8 cellular contexts compared by ENCODE assay signal in genomic region chr4:98657531-98658286, GRCh38. TPM values are rescaled to one million over a fixed set of nuclear protein-coding genes. Genes with fewer than 3 reads are reported as not detected.
DNase-seq lines count a peak whose midpoint lies in the region; ATAC-seq and TF ChIP-seq lines count a peak whose summit lies in the region.

No MANE protein-coding gene starts in this region.

- peak overlapping the region; percentile 59 to 96 (median 84) for H3K27ac Mint-ChIP-seq in CD4-positive, alpha-beta memory T cell
- peak overlapping the region; percentile 83 for H3K27ac Mint-ChIP-seq in T-helper 2 cell treated with Interferon-gamma antibody and Interleukin-4, amounts not matched to agents 5 μg/mL and 100 μg/mL, for 36 hours

- DNase-seq in CD4-positive, alpha-beta memory T cell, result peak; percentile 26 to 52 (median 30)
- DNase-seq in T-helper 2 cell treated with Interferon-gamma antibody and Interleukin-4, amounts not matched to agents 5 μg/mL and 100 μg/mL, for 36 hours (ENCODE audit: low spot score), result peak; percentile 58
- DNase-seq in cardiac fibroblast (ENCODE audit: low read depth in 2 of 2) (peak; percentile 73 to 75), iris pigment epithelial cell (ENCODE audit: low read depth) (peak; percentile 70), smooth muscle cell (lab: John Stamatoyannopoulos, UW; ENCODE audit: unreplicated experiment) (peak; percentile 26)

- H3K9ac ChIP-seq in KMS-11 (peak overlapping the region; percentile 48; the same call in 1 of the 2 replicates), smooth muscle cell (ENCODE audit: low read depth) (peak overlapping the region; percentile 33)

- peaks cover 82% of the 10 kb centered on the region for H3K4me1 ChIP-seq in CD4-positive, alpha-beta memory T cell (ENCODE audit: insufficient read depth, low read length)
- H3K4me1 ChIP-seq in KMS-11 (ENCODE audit: low read depth, poor library complexity, severe bottlenecking) (peaks cover 57% of the 10 kb centered on the region), smooth muscle cell (ENCODE audit: low read depth) (peaks cover 37% of the 10 kb centered on the region)

- no peaks in the 10 kb centered on the region for H3K9me3 Mint-ChIP-seq in CD4-positive, alpha-beta memory T cell
- H3K9me3 Mint-ChIP-seq in T-helper 2 cell treated with Interferon-gamma antibody and Interleukin-4, amounts not matched to agents 5 μg/mL and 100 μg/mL, for 36 hours, result no peaks in the 10 kb centered on the region

- H2AFZ ChIP-seq in KMS-11 (ENCODE audit: low read depth) (peak overlapping the region; percentile 85), smooth muscle cell (ENCODE audit: low read depth) (peak overlapping the region; percentile 63)

- TF ChIP-seq CTCF in KMS-11 (conservative IDR thresholded peaks at IDR 0.05; ENCODE audit: low read depth, low read length) (no peak), cardiac fibroblast (IDR thresholded peaks at IDR 0.05; ENCODE audit: low read depth, low read length) (no peak), smooth muscle cell (IDR thresholded peaks at IDR 0.05; ENCODE audit: borderline replicate concordance, insufficient read depth, poor library complexity, severe bottlenecking) (no peak)

- peaks cover 14% of the 10 kb centered on the region for H3F3A ChIP-seq in smooth muscle cell (ENCODE audit: low read depth)

- POLR2A ChIA-PET in CD4-positive, alpha-beta memory T cell (lab: Charles Lee; ENCODE audit: partially characterized antibody), result interaction anchor here (0.7 to 3.7 kb wide), 18 partner anchors 11 to 397 kb away, joined by 3 to 27 read pairs (median 6); partner anchors contain the start of genes EIF4E, METAP1 and RAP1GDS1

- H3K27me3 Mint-ChIP-seq in CD4-positive, alpha-beta memory T cell, result no peaks in the 10 kb centered on the region
- H3K27me3 Mint-ChIP-seq in T-helper 2 cell treated with Interferon-gamma antibody and Interleukin-4, amounts not matched to agents 5 μg/mL and 100 μg/mL, for 36 hours (ENCODE audit: low read depth), result no peaks in the 10 kb centered on the region

- WGBS in smooth muscle cell (ENCODE audit: low lambda C conversion rate), result under 1% methylated on average over 46 of the region's 46 CpGs

- intact Hi-C loops in CD4-positive, alpha-beta memory T cell (cut with micrococcal nuclease), result loop anchor here (1.0 to 10.0 kb wide), 9 partner anchors 14 to 515 kb away; partner anchors contain the start of genes EIF4E, METAP1, RAP1GDS1 and STPG2

- H3K4me3 Mint-ChIP-seq in CD4-positive, alpha-beta memory T cell, result peak overlapping the region; percentile 91 to 100 (median 96)
- H3K4me3 Mint-ChIP-seq in T-helper 2 cell treated with Interferon-gamma antibody and Interleukin-4, amounts not matched to agents 5 μg/mL and 100 μg/mL, for 36 hours, result peak overlapping the region; percentile 96

- H3K4me2 ChIP-seq in KMS-11 (peak overlapping the region; percentile 91), smooth muscle cell (peak overlapping the region; percentile 85)

- peak overlapping the region; percentile 95 to 99 for H3K4me3 ChIP-seq in CD4-positive, alpha-beta memory T cell (ENCODE audit: low read length in 2 of 2)
- no peak overlapping the region for H3K4me3 ChIP-seq in KMS-11 (IDR thresholded peaks at IDR 0.05; ENCODE audit: insufficient read depth, low read depth, low read length)
- H3K4me3 ChIP-seq in cardiac fibroblast (replicated peaks in 1 of 2; ENCODE audit: low read depth in 2 of 2, low read length in 2 of 2), result peak overlapping the region; percentile 76 to 78
- peak overlapping the region; percentile 63 for H3K4me3 ChIP-seq in smooth muscle cell

- CTCF ChIA-PET in CD4-positive, alpha-beta memory T cell (lab: Charles Lee; ENCODE audit: partially characterized antibody), result interaction anchor here (0.8 to 2.5 kb wide), 8 partner anchors 9 to 399 kb away, joined by 3 to 9 read pairs (median 3); partner anchors contain the start of gene METAP1

- H4K20me1 ChIP-seq in KMS-11 (ENCODE audit: insufficient read depth), result no peaks in the 10 kb centered on the region
- H4K20me1 ChIP-seq in smooth muscle cell (ENCODE audit: low read depth), result peaks cover 9% of the 10 kb centered on the region

- ATAC-seq in GM21423 (IDR thresholded peaks at IDR 0.05; ENCODE audit: unreplicated experiment) (peak; percentile 5), HG03039 (IDR thresholded peaks at IDR 0.05; ENCODE audit: unreplicated experiment) (no peak)

- peak overlapping the region; percentile 58 for H3K27ac ChIP-seq in CD4-positive, alpha-beta memory T cell (ENCODE audit: low read depth, low read length)
- H3K27ac ChIP-seq in KMS-11, result peak overlapping the region; percentile 42
- H3K27ac ChIP-seq in smooth muscle cell (ENCODE audit: low read depth), result peak overlapping the region; percentile 0

- H3K4me1 Mint-ChIP-seq in CD4-positive, alpha-beta memory T cell, result peaks cover 50 to 91% (median 74%) of the 10 kb centered on the region in 4 donors
- H3K4me1 Mint-ChIP-seq in T-helper 2 cell treated with Interferon-gamma antibody and Interleukin-4, amounts not matched to agents 5 μg/mL and 100 μg/mL, for 36 hours (ENCODE audit: low read depth), result peaks cover 73% of the 10 kb centered on the region

- H3K79me2 ChIP-seq in KMS-11 (ENCODE audit: insufficient read depth, low read depth), result peaks cover 36% of the 10 kb centered on the region; the same call in 1 of the 2 replicates
- H3K79me2 ChIP-seq in smooth muscle cell (ENCODE audit: low read depth), result peaks cover 54% of the 10 kb centered on the region

- H3K36me3 ChIP-seq in CD4-positive, alpha-beta memory T cell (ENCODE audit: insufficient read depth, low read length), result no peaks in the 10 kb centered on the region
- H3K36me3 ChIP-seq in KMS-11 (ENCODE audit: insufficient read depth) (no peaks in the 10 kb centered on the region), smooth muscle cell (ENCODE audit: low read depth) (no peaks in the 10 kb centered on the region)

- no peaks in the 10 kb centered on the region for H3K27me3 ChIP-seq in CD4-positive, alpha-beta memory T cell (ENCODE audit: insufficient read depth, low read length)
- H3K27me3 ChIP-seq in KMS-11 (ENCODE audit: insufficient read depth, low read depth) (no peaks in the 10 kb centered on the region), smooth muscle cell (ENCODE audit: low read depth) (no peaks in the 10 kb centered on the region)

- H3K36me3 Mint-ChIP-seq in CD4-positive, alpha-beta memory T cell, result peaks cover 0 to 17% of the 10 kb centered on the region in 2 donors
- H3K36me3 Mint-ChIP-seq in T-helper 2 cell treated with Interferon-gamma antibody and Interleukin-4, amounts not matched to agents 5 μg/mL and 100 μg/mL, for 36 hours (ENCODE audit: low read depth), result peaks cover 22% of the 10 kb centered on the region

- H3K9me3 ChIP-seq in CD4-positive, alpha-beta memory T cell (ENCODE audit: control insufficient read depth in 1 of 2, low read length in 2 of 2), result no peaks in the 10 kb centered on the region
- no peaks in the 10 kb centered on the region for H3K9me3 ChIP-seq in smooth muscle cell (replicated peaks; ENCODE audit: low read depth)

RNA-seq across cellular contexts. Expression of gene TSPAN5, which starts 0.7 kb away (rescaled TPM):
- 10 to 100 TPM; 16.8 to 17.4 TPM for total RNA-seq in CD4-positive, alpha-beta memory T cell
- polyA plus RNA-seq in CD4-positive, alpha-beta memory T cell, result 10 to 100 TPM; 34.0 to 40.4 TPM
- 28.3 and 36.9 TPM in 2 replicates for total RNA-seq in smooth muscle cell
- polyA plus RNA-seq in smooth muscle cell, result 33.7 and 35.8 TPM in 2 replicates

Comparison
In these comparisons a context has a peak if more than half of its experiments do, and no peak if none do; other contexts are left out.
1. H3K27ac ChIP-seq: peak in every context shown above with its lines; median percentile 58 in CD4-positive, alpha-beta memory T cell; 42 in KMS-11; 0 in smooth muscle cell.